8 cellular contexts compared by ENCODE assay signal in the genomic region with DNA sequence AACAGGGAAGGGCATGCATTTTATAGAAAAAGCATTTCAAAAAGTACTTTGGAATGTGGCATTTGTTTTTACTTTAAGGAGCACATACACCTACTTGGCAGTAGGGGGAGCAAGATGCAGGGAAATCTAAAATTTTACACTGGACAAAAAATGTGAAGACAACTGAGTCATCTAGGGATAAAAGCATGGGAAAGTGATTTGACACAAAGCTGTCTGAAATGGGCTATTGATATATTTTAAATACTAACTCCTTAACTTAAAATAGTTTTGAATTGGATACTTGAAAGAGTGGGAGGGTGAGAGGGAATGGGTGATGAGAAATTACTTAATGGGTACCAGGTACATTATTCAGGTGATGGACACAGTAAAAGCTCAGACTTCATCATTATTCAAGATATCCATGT. TPM values are rescaled to one million over a fixed set of nuclear protein-coding genes. Genes with fewer than 3 reads are reported as not detected.
DNase-seq lines count a peak whose midpoint lies in the region; ATAC-seq, FAIRE-seq and TF ChIP-seq lines count a peak whose summit lies in the region.

No MANE protein-coding gene starts in this region.

- intact Hi-C loops in activated B cell treated with CpG ODN at 0.5 μM for 24 hours (cut with micrococcal nuclease) (loop anchor here (1.0 to 2.0 kb wide), 3 partner anchors 339 to 643 kb away; no protein-coding TSS in a partner anchor), kidney (cut with DNase I) (no loop called here), aorta (cut with DNase I) (loop anchor here in 1 of 2 donors (5.0 to 10.0 kb wide), 2 partner anchors 605 to 1008 kb away; no protein-coding TSS in a partner anchor), posterior cingulate gyrus (cut with DNase I) (loop anchor here (1.0 to 5.0 kb wide), 3 partner anchors 338 to 663 kb away; no protein-coding TSS in a partner anchor)

- ATAC-seq in activated B cell treated with CpG ODN at 0.5 μM for 24 hours (ENCODE audit: low read depth): peak; percentile 34
- no peak for ATAC-seq in aorta (ENCODE audit: low FRiP score)
- ATAC-seq in GM18498 (IDR thresholded peaks at IDR 0.05; ENCODE audit: unreplicated experiment): no peak

- no peaks in the 10 kb centered on the region for H3K4me1 ChIP-seq in kidney (ENCODE audit: control insufficient read depth in 1 of 2, insufficient read depth in 1 of 2, low read depth in 1 of 2, low read length in 2 of 2)
- no peaks in the 10 kb centered on the region for H3K4me1 ChIP-seq in aorta (ENCODE audit: control insufficient read depth in 1 of 2, insufficient read depth in 2 of 2, low read length in 2 of 2)

- H3K4me3 ChIP-seq in HL-60 (replicated peaks; ENCODE audit: insufficient read depth, low read length) (no peak overlapping the region), kidney (ENCODE audit: low read length in 2 of 2) (no peak overlapping the region), aorta (ENCODE audit: low read length in 2 of 2) (no peak overlapping the region)

- H3K27ac ChIP-seq in HL-60 (replicated peaks) (no peak overlapping the region), kidney (ENCODE audit: low read depth in 2 of 2, low read length in 2 of 2) (no peak overlapping the region), aorta (ENCODE audit: low read depth in 1 of 2, low read length in 2 of 2) (no peak overlapping the region)

- CTCF ChIA-PET in activated B cell treated with CpG ODN at 0.5 μM for 24 hours (lab: Charles Lee): interaction anchor here (1.0 to 2.2 kb wide), 6 partner anchors 8 to 642 kb away, joined by 3 to 10 read pairs (median 3); no protein-coding TSS in a partner anchor

- H3K4me3 Mint-ChIP-seq in activated B cell treated with CpG ODN at 0.5 μM for 24 hours: no peak overlapping the region

- no peak overlapping the region for H3K9ac ChIP-seq in kidney (ENCODE audit: low read length in 2 of 2)

- no peaks in the 10 kb centered on the region for H3K36me3 Mint-ChIP-seq in activated B cell treated with CpG ODN at 0.5 μM for 24 hours (ENCODE audit: low read depth)

- no peaks in the 10 kb centered on the region for H3K9me3 ChIP-seq in kidney (ENCODE audit: control insufficient read depth in 1 of 2, low read length in 2 of 2)
- H3K9me3 ChIP-seq in aorta (ENCODE audit: control insufficient read depth, low read length): no peaks in the 10 kb centered on the region

- H3K27ac Mint-ChIP-seq in activated B cell treated with CpG ODN at 0.5 μM for 24 hours: no peak overlapping the region

- peak; percentile 74 for FAIRE-seq in kidney (lab: Jason Lieb, UNC)

- POLR2A ChIA-PET in activated B cell treated with CpG ODN at 0.5 μM for 24 hours (lab: Charles Lee): no interaction called here

- no peaks in the 10 kb centered on the region for H3K4me1 Mint-ChIP-seq in activated B cell treated with CpG ODN at 0.5 μM for 24 hours

- H3K27me3 Mint-ChIP-seq in activated B cell treated with CpG ODN at 0.5 μM for 24 hours: peaks cover 7% of the 10 kb centered on the region

- peaks cover 2% of the 10 kb centered on the region for H3K27me3 ChIP-seq in HL-60 (ENCODE audit: insufficient read depth, poor library complexity, severe bottlenecking)
- no peaks in the 10 kb centered on the region for H3K27me3 ChIP-seq in aorta (ENCODE audit: control insufficient read depth in 1 of 2, insufficient read depth in 2 of 2, low read length in 1 of 2)

- no peaks in the 10 kb centered on the region for H3K9me3 Mint-ChIP-seq in activated B cell treated with CpG ODN at 0.5 μM for 24 hours

- TF ChIP-seq CTCF in HL-60 (IDR thresholded peaks at IDR 0.05; ENCODE audit: insufficient read depth, low read length) (peak; percentile 64), activated B cell treated with CpG ODN at 0.5 μM for 24 hours (IDR thresholded peaks at IDR 0.05) (peak; percentile 82), kidney (IDR thresholded peaks at IDR 0.05; ENCODE audit: borderline replicate concordance, extremely low read depth, insufficient read depth) (peak; percentile 62)

- H3K36me3 ChIP-seq in kidney (ENCODE audit: control insufficient read depth in 1 of 2, insufficient read depth in 2 of 2, low read length in 2 of 2): no peaks in the 10 kb centered on the region
- H3K36me3 ChIP-seq in aorta (ENCODE audit: control insufficient read depth in 1 of 2, insufficient read depth in 2 of 2, low read length in 1 of 2): no peaks in the 10 kb centered on the region

- DNase-seq in DMS114 treated with DMSO at 0.1 percent for 48 hours (lab: John Stamatoyannopoulos, UW; ENCODE audit: unreplicated experiment) (peak; percentile 34), HL-60 (ENCODE audit: low read depth in 1 of 2, low spot score in 1 of 2) (peak in 1 of 2 experiments; percentile 12), activated B cell treated with CpG ODN at 0.5 μM for 24 hours (no peak), kidney (no peak), aorta (no peak), T1000 (lab: John Stamatoyannopoulos, UW) (no peak), posterior cingulate gyrus (no peak)

RNA-seq across cellular contexts. Expression of a gene that starts 15.8 kb away (rescaled TPM):
- total RNA-seq in activated B cell treated with CpG ODN at 0.5 μM for 24 hours (not detected in 2 replicates), kidney (0.31 TPM), aorta (under 1 TPM; 0.06 to 0.15 TPM)
- polyA plus RNA-seq in kidney (ENCODE audit: insufficient read depth, low read depth, low replicate concordance) (2.1 TPM), aorta (under 1 TPM in 1 of 2 donors, not detected in 1; 0.03 TPM)
